In genomic region chr13:113458218-113459065, GRCh38 we compare ENCODE assay signal across 2 cellular contexts.
TF ChIP-seq lines count a peak whose summit lies in the region.

No MANE protein-coding gene starts in this region.

TF ChIP-seq in A549, 52 proteins besides CTCF, POLR2A, EP300 and RAD21 (continued from another document):
- TF ChIP-seq FOSB (CRISPR knock-in tag; IDR thresholded peaks at IDR 0.05) (no peak), CBX2 (IDR thresholded peaks at IDR 0.05; ENCODE audit: borderline replicate concordance, low read depth) (no peak), NR3C1 (IDR thresholded peaks at IDR 0.05) (no peak), PBX3 (IDR thresholded peaks at IDR 0.05) (no peak), BCL3 (IDR thresholded peaks at IDR 0.05) (no peak), NFE2L2 (conservative IDR thresholded peaks at IDR 0.05; ENCODE audit: low read length) (no peak), NPAS2 (CRISPR knock-in tag; IDR thresholded peaks at IDR 0.05; ENCODE audit: borderline replicate concordance) (no peak), JUN (IDR thresholded peaks at IDR 0.05) (no peak), MAFK (IDR thresholded peaks at IDR 0.05; ENCODE audit: partially characterized antibody) (no peak), HES2 (IDR thresholded peaks at IDR 0.05) (no peak), FOXS1 (CRISPR knock-in tag; IDR thresholded peaks at IDR 0.05) (no peak), HOXA7 (CRISPR knock-in tag; IDR thresholded peaks at IDR 0.05) (no peak), ESRRA (IDR thresholded peaks at IDR 0.05; ENCODE audit: borderline replicate concordance, low read length) (no peak), CHD2 (IDR thresholded peaks at IDR 0.05; ENCODE audit: low read length, partially characterized antibody) (no peak)

TF ChIP-seq in WTC11, 78 proteins besides CTCF, POLR2A, EP300 and RAD21 (continued from another document):
- no peak for TF ChIP-seq NFATC4 (CRISPR knock-in tag; IDR thresholded peaks at IDR 0.05)
